Comparison of ENCODE assay signal across 17 cellular contexts in the genomic region with DNA sequence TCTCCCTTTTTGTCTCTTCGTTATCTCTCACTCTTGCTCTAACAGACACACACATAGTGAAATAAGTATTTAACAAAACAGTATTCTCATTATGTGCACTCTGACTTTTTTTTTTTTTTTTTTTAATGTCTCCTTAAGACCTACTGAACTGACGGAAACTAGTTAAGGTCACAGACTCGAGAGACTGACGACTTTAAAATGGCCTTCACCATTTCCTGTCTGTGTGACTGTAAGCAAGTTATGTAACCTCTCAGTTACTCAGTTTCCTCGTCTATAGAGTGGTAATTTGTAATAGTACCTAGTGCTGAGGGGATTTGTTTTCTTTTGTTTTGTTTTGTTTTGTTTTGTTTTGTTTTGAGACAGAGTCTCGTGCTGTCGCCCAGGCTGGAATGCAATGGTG.
DNase-seq lines count a peak whose midpoint lies in the region; ATAC-seq, FAIRE-seq and TF ChIP-seq lines count a peak whose summit lies in the region.
"Had no signal": no experiment of that assay in that cellular context is flagged by ENCODE, and none has a peak within 500 bp of the region (broad histone marks: within the 10 kb centered on the region; RNA-seq: fewer than 3 reads in every experiment).

No MANE protein-coding gene starts in this region.

- H4K20me1 ChIP-seq in GM23338 (replicated peaks; ENCODE audit: insufficient read depth) = no peaks in the 10 kb centered on the region

- peak overlapping the region; percentile 39 to 94 (median 90) for H3K27ac Mint-ChIP-seq in CD14-positive monocyte
- peak overlapping the region in 2 of 3 donors; percentile 35 to 69 for H3K27ac Mint-ChIP-seq in IgD-negative memory B cell
- H3K27ac Mint-ChIP-seq in activated T-helper 17 cell treated with anti-CD3 and anti-CD28 coated beads, Interleukin-2, amount 50 U/mL, for 72 hours = peak overlapping the region; percentile 18
- peak overlapping the region; percentile 24 for H3K27ac Mint-ChIP-seq in nephron progenitor cell
- no peak overlapping the region for H3K27ac Mint-ChIP-seq in GM23338

- H3F3A ChIP-seq in GM23338 (replicated peaks; ENCODE audit: low read depth) = no peaks in the 10 kb centered on the region

- FAIRE-seq in kidney (lab: Jason Lieb, UNC) = no peak
- FAIRE-seq: GM18507, GM19239 had no signal

- ATAC-seq in activated T-helper 17 cell treated with anti-CD3 and anti-CD28 coated beads, Interleukin-2, amount 50 U/mL, for 72 hours (replicated peaks) = no peak
- ATAC-seq in GM23338 = no peak

- H3K4me2 ChIP-seq in GM23338 = no peak overlapping the region

- H3K4me1 ChIP-seq in kidney (ENCODE audit: control insufficient read depth in 1 of 2, insufficient read depth in 1 of 2, low read depth in 1 of 2, low read length in 2 of 2) = peaks cover 0 to 12% of the 10 kb centered on the region in 2 donors
- H3K4me1 ChIP-seq in GM23338 (ENCODE audit: insufficient read depth) = no peaks in the 10 kb centered on the region
- H3K4me1 ChIP-seq: SJSA1 had no signal

- H3K9me3 Mint-ChIP-seq in CD14-positive monocyte = peaks cover 0 to 2% (median 0%) of the 10 kb centered on the region in 7 donors
- peaks cover 0 to 7% (median 2%) of the 10 kb centered on the region in 3 donors for H3K9me3 Mint-ChIP-seq in IgD-negative memory B cell
- no peaks in the 10 kb centered on the region for H3K9me3 Mint-ChIP-seq in activated T-helper 17 cell treated with anti-CD3 and anti-CD28 coated beads, Interleukin-2, amount 50 U/mL, for 72 hours
- peaks cover 17% of the 10 kb centered on the region for H3K9me3 Mint-ChIP-seq in nephron progenitor cell
- H3K9me3 Mint-ChIP-seq in GM23338 = 0 out of 3 replicates have a peak, but pooled peaks cover 4% of the 10 kb centered on the region

- H2AFZ ChIP-seq in GM23338 = no peak overlapping the region
- H2AFZ ChIP-seq: GM23248 had no signal

- peak overlapping the region; percentile 56 to 79 for H3K4me3 Mint-ChIP-seq in CD14-positive monocyte
- H3K4me3 Mint-ChIP-seq in IgD-negative memory B cell = peak overlapping the region in 1 of 4 donors; percentile 43
- no peak overlapping the region for H3K4me3 Mint-ChIP-seq in activated T-helper 17 cell treated with anti-CD3 and anti-CD28 coated beads, Interleukin-2, amount 50 U/mL, for 72 hours
- no peak overlapping the region for H3K4me3 Mint-ChIP-seq in nephron progenitor cell
- no peak overlapping the region for H3K4me3 Mint-ChIP-seq in GM23338
- H3K4me3 Mint-ChIP-seq: CD8-positive, alpha-beta memory T cell had no signal

- no peaks in the 10 kb centered on the region for H3K79me2 ChIP-seq in GM23338 (replicated peaks; ENCODE audit: insufficient read depth)

- H3K4me1 Mint-ChIP-seq in CD14-positive monocyte = peaks cover 55% of the 10 kb centered on the region
- peaks cover 0 to 2% (median 2%) of the 10 kb centered on the region in 3 donors for H3K4me1 Mint-ChIP-seq in IgD-negative memory B cell
- no peaks in the 10 kb centered on the region for H3K4me1 Mint-ChIP-seq in activated T-helper 17 cell treated with anti-CD3 and anti-CD28 coated beads, Interleukin-2, amount 50 U/mL, for 72 hours
- peaks cover 69% of the 10 kb centered on the region for H3K4me1 Mint-ChIP-seq in nephron progenitor cell
- H3K4me1 Mint-ChIP-seq in GM23338 = no peaks in the 10 kb centered on the region; the same call in 2 of the 3 replicates
- H3K4me1 Mint-ChIP-seq: CD8-positive, alpha-beta memory T cell had no signal

- H3K36me3 ChIP-seq in kidney (ENCODE audit: control insufficient read depth in 1 of 2, insufficient read depth in 2 of 2, low read length in 2 of 2) (no peaks in the 10 kb centered on the region), GM23338 (ENCODE audit: insufficient read depth) (peaks cover 4% of the 10 kb centered on the region)
- H3K36me3 ChIP-seq: SJSA1 had no signal

- H3K4me3 ChIP-seq in kidney (ENCODE audit: low read length in 2 of 2) (no peak overlapping the region), GM23338 (no peak overlapping the region)
- H3K4me3 ChIP-seq: GM23248, SJSA1 had no signal

- intact Hi-C loops in CD14-positive monocyte (cut with micrococcal nuclease) = no loop called here
- intact Hi-C loops in kidney (cut with DNase I) = no loop called here

- DNase-seq in CD14-positive monocyte (ENCODE audit: low spot score) (no peak), nephron progenitor cell (no peak), NCI-H187 (lab: John Stamatoyannopoulos, UW) (no peak), kidney (no peak), GM23338 (ENCODE audit: low spot score) (no peak), GM10266 (ENCODE audit: extremely low spot score) (no peak)
- DNase-seq: CD8-positive, alpha-beta memory T cell; GM23248; KBM-7; NCI-H1417; NCI-H2029 treated with DMSO at 0.1 percent for 48 hours; NCI-H524 had no signal

- H3K36me3 Mint-ChIP-seq in CD14-positive monocyte (peaks cover 13 to 21% of the 10 kb centered on the region in 2 donors), IgD-negative memory B cell (peaks cover 17% of the 10 kb centered on the region), nephron progenitor cell (ENCODE audit: low read depth) (peaks cover 42% of the 10 kb centered on the region), GM23338 (ENCODE audit: low read depth) (peaks cover 6% of the 10 kb centered on the region; the same call in 2 of the 3 replicates)
- peaks cover 15% of the 10 kb centered on the region for H3K36me3 Mint-ChIP-seq in activated T-helper 17 cell treated with anti-CD3 and anti-CD28 coated beads, Interleukin-2, amount 50 U/mL, for 72 hours (ENCODE audit: low read depth)

- no peaks in the 10 kb centered on the region for H3K27me3 Mint-ChIP-seq in CD14-positive monocyte (ENCODE audit: low read depth in 3 of 3)
- no peaks in the 10 kb centered on the region for H3K27me3 Mint-ChIP-seq in IgD-negative memory B cell
- no peaks in the 10 kb centered on the region for H3K27me3 Mint-ChIP-seq in activated T-helper 17 cell treated with anti-CD3 and anti-CD28 coated beads, Interleukin-2, amount 50 U/mL, for 72 hours
- peaks cover 2% of the 10 kb centered on the region for H3K27me3 Mint-ChIP-seq in nephron progenitor cell (ENCODE audit: low read depth, poor library complexity)
- H3K27me3 Mint-ChIP-seq in GM23338 (ENCODE audit: insufficient read depth, low read depth, poor library complexity) = peaks cover 2% of the 10 kb centered on the region
- H3K27me3 Mint-ChIP-seq: CD8-positive, alpha-beta memory T cell had no signal

- H3K27ac ChIP-seq in kidney (ENCODE audit: low read depth in 2 of 2, low read length in 2 of 2) (no peak overlapping the region), GM23338 (ENCODE audit: low read depth) (no peak overlapping the region)
- H3K27ac ChIP-seq: GM23248, SJSA1 had no signal

- no peaks in the 10 kb centered on the region for H3K9me2 ChIP-seq in GM23338 (ENCODE audit: insufficient read depth)

- H3K9ac ChIP-seq in kidney (ENCODE audit: low read length in 2 of 2) = no peak overlapping the region
- H3K9ac ChIP-seq: GM23248 had no signal

- no peak for TF ChIP-seq CTCF in CD14-positive monocyte (IDR thresholded peaks at IDR 0.05)
- TF ChIP-seq CTCF in nephron progenitor cell (IDR thresholded peaks at IDR 0.05) = no peak
- no peak for TF ChIP-seq CTCF in kidney (IDR thresholded peaks at IDR 0.05; ENCODE audit: borderline replicate concordance, extremely low read depth, insufficient read depth)
- TF ChIP-seq CTCF in GM23338 (conservative IDR thresholded peaks at IDR 0.05; ENCODE audit: low read depth in 2 of 2) = no peak
- TF ChIP-seq CTCF in GM10266 (IDR thresholded peaks at IDR 0.05; ENCODE audit: control insufficient read depth, insufficient read depth, low read depth, missing control alignments) = no peak

- no peaks in the 10 kb centered on the region for H3K27me3 ChIP-seq in GM23338 (ENCODE audit: insufficient read depth)
- H3K27me3 ChIP-seq: SJSA1 had no signal

- no peaks in the 10 kb centered on the region for H3K9me3 ChIP-seq in kidney (ENCODE audit: control insufficient read depth in 1 of 2, low read length in 2 of 2)

TF ChIP-seq in GM23338, 12 proteins besides CTCF, POLR2A, EP300 and RAD21 (continues in another document):
- no peak for TF ChIP-seq JUNB (IDR thresholded peaks at IDR 0.05; ENCODE audit: unreplicated experiment)
- TF ChIP-seq ETS1 (IDR thresholded peaks at IDR 0.05) = no peak
- no peak for TF ChIP-seq STAT1 (IDR thresholded peaks at IDR 0.05; ENCODE audit: unreplicated experiment)
- no peak for TF ChIP-seq ZNF114 (CRISPR knock-in tag; IDR thresholded peaks at IDR 0.05)
- TF ChIP-seq NANOG (IDR thresholded peaks at IDR 0.05; ENCODE audit: borderline replicate concordance) = no peak
- TF ChIP-seq EZH2phosphoT487 (IDR thresholded peaks at IDR 0.05; ENCODE audit: unreplicated experiment) = no peak
- TF ChIP-seq, protein P1, sequence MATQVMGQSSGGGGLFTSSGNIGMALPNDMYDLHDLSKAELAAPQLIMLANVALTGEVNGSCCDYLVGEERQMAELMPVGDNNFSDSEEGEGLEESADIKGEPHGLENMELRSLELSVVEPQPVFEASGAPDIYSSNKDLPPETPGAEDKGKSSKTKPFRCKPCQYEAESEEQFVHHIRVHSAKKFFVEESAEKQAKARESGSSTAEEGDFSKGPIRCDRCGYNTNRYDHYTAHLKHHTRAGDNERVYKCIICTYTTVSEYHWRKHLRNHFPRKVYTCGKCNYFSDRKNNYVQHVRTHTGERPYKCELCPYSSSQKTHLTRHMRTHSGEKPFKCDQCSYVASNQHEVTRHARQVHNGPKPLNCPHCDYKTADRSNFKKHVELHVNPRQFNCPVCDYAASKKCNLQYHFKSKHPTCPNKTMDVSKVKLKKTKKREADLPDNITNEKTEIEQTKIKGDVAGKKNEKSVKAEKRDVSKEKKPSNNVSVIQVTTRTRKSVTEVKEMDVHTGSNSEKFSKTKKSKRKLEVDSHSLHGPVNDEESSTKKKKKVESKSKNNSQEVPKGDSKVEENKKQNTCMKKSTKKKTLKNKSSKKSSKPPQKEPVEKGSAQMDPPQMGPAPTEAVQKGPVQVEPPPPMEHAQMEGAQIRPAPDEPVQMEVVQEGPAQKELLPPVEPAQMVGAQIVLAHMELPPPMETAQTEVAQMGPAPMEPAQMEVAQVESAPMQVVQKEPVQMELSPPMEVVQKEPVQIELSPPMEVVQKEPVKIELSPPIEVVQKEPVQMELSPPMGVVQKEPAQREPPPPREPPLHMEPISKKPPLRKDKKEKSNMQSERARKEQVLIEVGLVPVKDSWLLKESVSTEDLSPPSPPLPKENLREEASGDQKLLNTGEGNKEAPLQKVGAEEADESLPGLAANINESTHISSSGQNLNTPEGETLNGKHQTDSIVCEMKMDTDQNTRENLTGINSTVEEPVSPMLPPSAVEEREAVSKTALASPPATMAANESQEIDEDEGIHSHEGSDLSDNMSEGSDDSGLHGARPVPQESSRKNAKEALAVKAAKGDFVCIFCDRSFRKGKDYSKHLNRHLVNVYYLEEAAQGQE (IDR thresholded peaks at IDR 0.05; ENCODE audit: unreplicated experiment) = no peak

Comparison
In these comparisons a context has a peak if more than half of its experiments do, and no peak if none do; other contexts are left out.
1. H3K4me3 Mint-ChIP-seq: peak in CD14-positive monocyte (2 of 2); none in activated T-helper 17 cell treated with anti-CD3 and anti-CD28 coated beads, Interleukin-2, amount 50 U/mL, for 72 hours (single experiment), nephron progenitor cell (single experiment) and GM23338 (single experiment).